In genomic region chr9:135924628-135925338, GRCh38 we compare ENCODE assay signal across 18 cellular contexts. TPM values are rescaled to one million over a fixed set of nuclear protein-coding genes. Genes with fewer than 3 reads are reported as not detected.
DNase-seq lines count a peak whose midpoint lies in the region; ATAC-seq and TF ChIP-seq lines count a peak whose summit lies in the region.
"Had no signal": no experiment of that assay in that cellular context is flagged by ENCODE, and none has a peak within 500 bp of the region (broad histone marks: within the 10 kb centered on the region; RNA-seq: fewer than 3 reads in every experiment).

No MANE protein-coding gene starts in this region.

- no peak overlapping the region for H3K23ac ChIP-seq in mesendoderm (ENCODE audit: low read length)

- no peak overlapping the region for H2AK5ac ChIP-seq in mesendoderm (ENCODE audit: low read length)

- no peaks in the 10 kb centered on the region for H3K79me2 ChIP-seq in mesendoderm (ENCODE audit: control insufficient read depth, insufficient read depth, low read length)

- no peak for TF ChIP-seq CTCF in HFFc6 (IDR thresholded peaks at IDR 0.05)
- TF ChIP-seq CTCF in right atrium auricular region (IDR thresholded peaks at IDR 0.05): no peak

- no peak overlapping the region for H2BK5ac ChIP-seq in mesendoderm (ENCODE audit: low read length)

- no peak overlapping the region for H2BK15ac ChIP-seq in mesendoderm (replicated peaks; ENCODE audit: low read depth)

- H3K9ac ChIP-seq in mesendoderm (ENCODE audit: low read length): no peak overlapping the region
- H3K9ac ChIP-seq: GM23248 had no signal

- H3K9me3 Mint-ChIP-seq in activated CD4-positive, alpha-beta T cell treated with anti-CD3 and anti-CD28 coated beads, Interleukin-2, amount 10 ng/mL, durations not matched to agents 24 days and 14 days: peaks cover 3% of the 10 kb centered on the region
- H3K9me3 Mint-ChIP-seq in HFFc6: no peaks in the 10 kb centered on the region
- no peaks in the 10 kb centered on the region for H3K9me3 Mint-ChIP-seq in activated naive CD4-positive, alpha-beta T cell treated with anti-CD3 and anti-CD28 coated beads, Interleukin-2, amount 50 U/mL, for 24 hours
- H3K9me3 Mint-ChIP-seq: CD4-positive, alpha-beta T cell; effector memory CD8-positive, alpha-beta T cell; naive thymus-derived CD4-positive, alpha-beta T cell had no signal

- no peak overlapping the region for H4K5ac ChIP-seq in mesendoderm (ENCODE audit: low read length)

- H3K27ac Mint-ChIP-seq in activated CD4-positive, alpha-beta T cell treated with anti-CD3 and anti-CD28 coated beads, Interleukin-2, amount 10 ng/mL, durations not matched to agents 24 days and 14 days: peak overlapping the region; percentile 94
- H3K27ac Mint-ChIP-seq in HFFc6: peak overlapping the region; percentile 40; the same call in 1 of the 2 replicates
- peak overlapping the region; percentile 86 for H3K27ac Mint-ChIP-seq in activated naive CD4-positive, alpha-beta T cell treated with anti-CD3 and anti-CD28 coated beads, Interleukin-2, amount 50 U/mL, for 24 hours
- H3K27ac Mint-ChIP-seq: CD4-positive, alpha-beta T cell had no signal

- no peaks in the 10 kb centered on the region for H3K27me3 ChIP-seq in mesendoderm (ENCODE audit: insufficient read depth, low read length, poor library complexity)
- H3K27me3 ChIP-seq in right atrium auricular region: no peaks in the 10 kb centered on the region
- H3K27me3 ChIP-seq: transverse colon had no signal

- WGBS in mesendoderm (ENCODE audit: extremely low coverage, insufficient coverage, low lambda C conversion rate): 100% methylated on average over 3 of the region's 27 CpGs

- peaks cover 32% of the 10 kb centered on the region for H3K4me1 Mint-ChIP-seq in activated CD4-positive, alpha-beta T cell treated with anti-CD3 and anti-CD28 coated beads, Interleukin-2, amount 10 ng/mL, durations not matched to agents 24 days and 14 days
- H3K4me1 Mint-ChIP-seq in HFFc6 (ENCODE audit: low read depth): peaks cover 6% of the 10 kb centered on the region; the same call in 1 of the 2 replicates
- H3K4me1 Mint-ChIP-seq in activated naive CD4-positive, alpha-beta T cell treated with anti-CD3 and anti-CD28 coated beads, Interleukin-2, amount 50 U/mL, for 24 hours: peaks cover 19% of the 10 kb centered on the region

- H3K18ac ChIP-seq in mesendoderm (ENCODE audit: low read length): no peak overlapping the region

- no peak overlapping the region for H4K8ac ChIP-seq in mesendoderm (ENCODE audit: low read depth, low read length)

- no peak overlapping the region for H3K4me2 ChIP-seq in mesendoderm (ENCODE audit: low read length)

- H3K4me1 ChIP-seq in mesendoderm (ENCODE audit: control insufficient read depth, low read depth, low read length) (no peaks in the 10 kb centered on the region), right atrium auricular region (peaks cover 0 to 7% of the 10 kb centered on the region in 2 donors)
- H3K4me1 ChIP-seq: transverse colon had no signal

- H3K27me3 Mint-ChIP-seq in activated CD4-positive, alpha-beta T cell treated with anti-CD3 and anti-CD28 coated beads, Interleukin-2, amount 10 ng/mL, durations not matched to agents 24 days and 14 days: no peaks in the 10 kb centered on the region
- H3K27me3 Mint-ChIP-seq in HFFc6 (ENCODE audit: insufficient read depth): peaks cover 4% of the 10 kb centered on the region; the same call in 1 of the 2 replicates
- no peaks in the 10 kb centered on the region for H3K27me3 Mint-ChIP-seq in activated naive CD4-positive, alpha-beta T cell treated with anti-CD3 and anti-CD28 coated beads, Interleukin-2, amount 50 U/mL, for 24 hours
- H3K27me3 Mint-ChIP-seq: CD4-positive, alpha-beta T cell; effector memory CD8-positive, alpha-beta T cell; naive thymus-derived CD4-positive, alpha-beta T cell had no signal

- DNase-seq in activated CD4-positive, alpha-beta T cell treated with anti-CD3 and anti-CD28 coated beads, Interleukin-2, amount 10 ng/mL, durations not matched to agents 24 days and 14 days: no peak
- no peak for DNase-seq in activated CD4-positive, alpha-beta T cell treated with anti-CD3 and anti-CD28 coated beads, Interleukin-2, amount 50 U/mL, for 1 hour
- no peak for DNase-seq in HFFc6
- DNase-seq in mesendoderm: peak; percentile 50
- DNase-seq in right atrium auricular region (ENCODE audit: low spot score): no peak
- DNase-seq in DMS79 treated with DMSO at 0.1 percent for 48 hours (lab: John Stamatoyannopoulos, UW): no peak
- DNase-seq: amniotic stem cell; CD4-positive, alpha-beta T cell; central memory CD4-positive, alpha-beta T cell; effector memory CD8-positive, alpha-beta T cell; NCI-H2029 treated with DMSO at 0.1 percent for 48 hours; NCI-H524; transverse colon had no signal

- H3K56ac ChIP-seq in mesendoderm (ENCODE audit: low read length): no peak overlapping the region

- intact Hi-C loops in activated CD4-positive, alpha-beta T cell treated with anti-CD3 and anti-CD28 coated beads, Interleukin-2, amount 10 ng/mL, durations not matched to agents 24 days and 14 days (cut with micrococcal nuclease): loop anchor here (1.0 to 2.0 kb wide), 2 partner anchors 17 to 60 kb away; partner anchors contain the start of gene CAMSAP1

- H3K9me3 ChIP-seq in right atrium auricular region: no peaks in the 10 kb centered on the region
- H3K9me3 ChIP-seq: transverse colon had no signal

- H3K79me1 ChIP-seq in mesendoderm (ENCODE audit: low read length): peaks cover 1% of the 10 kb centered on the region

- H2BK120ac ChIP-seq in mesendoderm (ENCODE audit: low read depth, low read length): no peak overlapping the region

- no peaks in the 10 kb centered on the region for H3K36me3 ChIP-seq in mesendoderm (ENCODE audit: control insufficient read depth, insufficient read depth, low read length)
- peaks cover 6% of the 10 kb centered on the region for H3K36me3 ChIP-seq in right atrium auricular region

- peak overlapping the region; percentile 71 for H3K4me3 Mint-ChIP-seq in activated CD4-positive, alpha-beta T cell treated with anti-CD3 and anti-CD28 coated beads, Interleukin-2, amount 10 ng/mL, durations not matched to agents 24 days and 14 days
- no peak overlapping the region for H3K4me3 Mint-ChIP-seq in HFFc6
- peak overlapping the region; percentile 39 for H3K4me3 Mint-ChIP-seq in activated naive CD4-positive, alpha-beta T cell treated with anti-CD3 and anti-CD28 coated beads, Interleukin-2, amount 50 U/mL, for 24 hours
- H3K4me3 Mint-ChIP-seq: CD4-positive, alpha-beta T cell; effector memory CD8-positive, alpha-beta T cell; naive thymus-derived CD4-positive, alpha-beta T cell had no signal

- no peak overlapping the region for H3K4ac ChIP-seq in mesendoderm (ENCODE audit: low read depth, low read length)

- peaks cover 16% of the 10 kb centered on the region for H3K36me3 Mint-ChIP-seq in activated CD4-positive, alpha-beta T cell treated with anti-CD3 and anti-CD28 coated beads, Interleukin-2, amount 10 ng/mL, durations not matched to agents 24 days and 14 days (ENCODE audit: low read depth)
- H3K36me3 Mint-ChIP-seq in HFFc6 (ENCODE audit: low read depth): peaks cover 9% of the 10 kb centered on the region
- peaks cover 1% of the 10 kb centered on the region for H3K36me3 Mint-ChIP-seq in activated naive CD4-positive, alpha-beta T cell treated with anti-CD3 and anti-CD28 coated beads, Interleukin-2, amount 50 U/mL, for 24 hours

- ATAC-seq in GM18519 (IDR thresholded peaks at IDR 0.05; ENCODE audit: low FRiP score, unreplicated experiment): no peak
- ATAC-seq: effector memory CD8-positive, alpha-beta T cell; naive thymus-derived CD4-positive, alpha-beta T cell had no signal

- H3K27ac ChIP-seq in mesendoderm (ENCODE audit: low read depth, low read length) (no peak overlapping the region), right atrium auricular region (no peak overlapping the region)
- H3K27ac ChIP-seq: GM23248, SK-N-MC, transverse colon had no signal

- H3K4me3 ChIP-seq in mesendoderm (ENCODE audit: low read length): no peak overlapping the region
- H3K4me3 ChIP-seq in right atrium auricular region: no peak overlapping the region
- H3K4me3 ChIP-seq: GM23248, SK-N-MC, transverse colon had no signal

RNA-seq across cellular contexts. Expression of gene CAMSAP1, which starts 17.4 kb away (rescaled TPM):
- total RNA-seq in activated CD4-positive, alpha-beta T cell treated with anti-CD3 and anti-CD28 coated beads, Interleukin-2, amount 10 ng/mL, durations not matched to agents 24 days and 14 days: 45.2 and 49.9 TPM in 2 replicates
- 10 to 100 TPM; 14.9 to 22.8 (median 18.1) TPM for total RNA-seq in HFFc6 (2021; fragmentation: NEBNext Ultra II Directional; extraction: Animal tissue kit (Norgen Biotek cat#: 25700))
- polyA plus RNA-seq in mesendoderm (2013, experiment 1 of 2): 24.8 TPM
- 24.2 TPM for polyA plus RNA-seq in mesendoderm (2013, experiment 2 of 2)
- 10 to 100 TPM; 19.4 to 21.4 TPM for total RNA-seq in right atrium auricular region

RNA-seq across cellular contexts. Expression of gene UBAC1, which starts 36.4 kb away (rescaled TPM):
- 43.2 and 47.7 TPM in 2 replicates for total RNA-seq in activated CD4-positive, alpha-beta T cell treated with anti-CD3 and anti-CD28 coated beads, Interleukin-2, amount 10 ng/mL, durations not matched to agents 24 days and 14 days
- total RNA-seq in HFFc6 (2021; fragmentation: NEBNext Ultra II Directional; extraction: Animal tissue kit (Norgen Biotek cat#: 25700)): 10 to 100 TPM; 27.9 to 33.6 (median 31.2) TPM
- polyA plus RNA-seq in mesendoderm (2013, experiment 1 of 2): 43.4 TPM
- 42.5 TPM for polyA plus RNA-seq in mesendoderm (2013, experiment 2 of 2)
- total RNA-seq in right atrium auricular region: 10 to 100 TPM; 58.6 to 76.9 TPM

Comparison
In these comparisons a context has a peak if more than half of its experiments do, and no peak if none do; other contexts are left out.
1. H3K27ac Mint-ChIP-seq: peak in every context shown above with its lines; median percentile 94 in activated CD4-positive, alpha-beta T cell treated with anti-CD3 and anti-CD28 coated beads, Interleukin-2, amount 10 ng/mL, durations not matched to agents 24 days and 14 days; 86 in activated naive CD4-positive, alpha-beta T cell treated with anti-CD3 and anti-CD28 coated beads, Interleukin-2, amount 50 U/mL, for 24 hours; 40 in HFFc6.